Comparison of ENCODE assay signal across 10 cellular contexts in genomic region chr6:33860706-33861474, GRCh38. TPM values are rescaled to one million over a fixed set of nuclear protein-coding genes. Genes with fewer than 3 reads are reported as not detected.
DNase-seq lines count a peak whose midpoint lies in the region; ATAC-seq and TF ChIP-seq lines count a peak whose summit lies in the region.
"Had no signal": no experiment of that assay in that cellular context is flagged by ENCODE, and none has a peak within 500 bp of the region (broad histone marks: within the 10 kb centered on the region; RNA-seq: fewer than 3 reads in every experiment).

No MANE protein-coding gene starts in this region.

- no peak overlapping the region for H3K4me3 ChIP-seq in A673 (ENCODE audit: low read depth, low read length, poor library complexity, severe bottlenecking)

- peak; percentile 31 to 42 for ATAC-seq in naive thymus-derived CD8-positive, alpha-beta T cell
- no peak for ATAC-seq in HG03354 (IDR thresholded peaks at IDR 0.05; ENCODE audit: poor library complexity, severe bottlenecking, unreplicated experiment)

- DNase-seq in NCI-H748 (lab: John Stamatoyannopoulos, UW; ENCODE audit: unreplicated experiment) (peak; percentile 26), NCI-H748 treated with DMSO at 0.1 percent for 48 hours (lab: John Stamatoyannopoulos, UW) (no peak), NCI-H2171 treated with DMSO at 0.1 percent for 48 hours (lab: John Stamatoyannopoulos, UW) (peak; percentile 89), A673 (ENCODE audit: low spot score) (no peak), epidermal melanocyte (ENCODE audit: insufficient read length, low spot score) (no peak)
- DNase-seq in naive thymus-derived CD8-positive, alpha-beta T cell = peak in 6 of 10 donors; percentile 14 to 57 (median 38)
- DNase-seq: ACHN, T1000 had no signal

- H3K9me3 Mint-ChIP-seq in activated naive CD4-positive, alpha-beta T cell treated with anti-CD3 and anti-CD28 coated beads, Interleukin-2, amount 50 U/mL, for 24 hours = no peaks in the 10 kb centered on the region
- H3K9me3 Mint-ChIP-seq in naive thymus-derived CD8-positive, alpha-beta T cell = peaks cover 0 to 3% (median 0%) of the 10 kb centered on the region in 9 donors

- no peaks in the 10 kb centered on the region for H3K9me3 ChIP-seq in A673 (ENCODE audit: low read depth, low read length, poor library complexity, severe bottlenecking)

- POLR2A ChIA-PET in naive thymus-derived CD8-positive, alpha-beta T cell (lab: Charles Lee) = interaction anchor here (1.1 to 1.9 kb wide), 4 partner anchors 34 to 72 kb away, joined by 3 to 7 read pairs (median 4); partner anchors contain the start of gene LEMD2
- POLR2A ChIA-PET in A673 (lab: Charles Lee; ENCODE audit: low non-redundant PET) = no interaction called here

- no peaks in the 10 kb centered on the region for H3K36me3 Mint-ChIP-seq in activated naive CD4-positive, alpha-beta T cell treated with anti-CD3 and anti-CD28 coated beads, Interleukin-2, amount 50 U/mL, for 24 hours
- H3K36me3 Mint-ChIP-seq in naive thymus-derived CD8-positive, alpha-beta T cell = peaks cover 0 to 2% (median 0%) of the 10 kb centered on the region in 3 donors

- CTCF ChIA-PET in A673 (lab: Charles Lee) = no interaction called here

- H3K4me1 ChIP-seq in A673 (ENCODE audit: insufficient read depth, low read length, poor library complexity, severe bottlenecking) = no peaks in the 10 kb centered on the region

- no peaks in the 10 kb centered on the region for H3K27me3 ChIP-seq in A673 (replicated peaks; ENCODE audit: insufficient read depth, low read depth, low read length, poor library complexity)

- peak overlapping the region; percentile 5 for H3K4me3 Mint-ChIP-seq in activated naive CD4-positive, alpha-beta T cell treated with anti-CD3 and anti-CD28 coated beads, Interleukin-2, amount 50 U/mL, for 24 hours
- H3K4me3 Mint-ChIP-seq in naive thymus-derived CD8-positive, alpha-beta T cell = peak overlapping the region in 8 of 10 donors; percentile 1 to 52 (median 35)

- H3K27me3 Mint-ChIP-seq in activated naive CD4-positive, alpha-beta T cell treated with anti-CD3 and anti-CD28 coated beads, Interleukin-2, amount 50 U/mL, for 24 hours = no peaks in the 10 kb centered on the region
- H3K27me3 Mint-ChIP-seq in naive thymus-derived CD8-positive, alpha-beta T cell = peaks cover 0 to 25% (median 12%) of the 10 kb centered on the region in 5 donors

- peaks cover 68% of the 10 kb centered on the region for H3K4me1 Mint-ChIP-seq in activated naive CD4-positive, alpha-beta T cell treated with anti-CD3 and anti-CD28 coated beads, Interleukin-2, amount 50 U/mL, for 24 hours
- peaks cover 30 to 63% (median 59%) of the 10 kb centered on the region in 4 donors for H3K4me1 Mint-ChIP-seq in naive thymus-derived CD8-positive, alpha-beta T cell

- intact Hi-C loops in A673 (cut with micrococcal nuclease; ENCODE audit: unreplicated experiment) = no loop called here

- peak overlapping the region; percentile 84 for H3K27ac Mint-ChIP-seq in activated naive CD4-positive, alpha-beta T cell treated with anti-CD3 and anti-CD28 coated beads, Interleukin-2, amount 50 U/mL, for 24 hours
- H3K27ac Mint-ChIP-seq in naive thymus-derived CD8-positive, alpha-beta T cell = peak overlapping the region in 3 of 10 donors; percentile 60 to 78 (median 63)

- BruUV-seq in A673 (replicated peaks; lab: Mats Ljungman, UMichigan) = no TSS peak

- no peak for TF ChIP-seq CTCF in A673 (conservative IDR thresholded peaks at IDR 0.05; ENCODE audit: low read depth, low read length)

- H3K36me3 ChIP-seq in A673 (ENCODE audit: insufficient read depth, low read length, poor library complexity, severe bottlenecking) = no peaks in the 10 kb centered on the region

- H3K27ac ChIP-seq in A673 (ENCODE audit: low read depth, low read length, poor library complexity, severe bottlenecking) = no peak overlapping the region

RNA-seq across cellular contexts. Expression of gene MLN, which starts 57.1 kb away (rescaled TPM):
- total RNA-seq in naive thymus-derived CD8-positive, alpha-beta T cell = not detected
- polyA plus RNA-seq in naive thymus-derived CD8-positive, alpha-beta T cell = not detected
- not detected in 2 replicates for total RNA-seq in A673 (2021)

Comparison
In these comparisons a context has a peak if more than half of its experiments do, and no peak if none do; other contexts are left out.
1. DNase-seq: peak in NCI-H748 (single experiment), NCI-H2171 treated with DMSO at 0.1 percent for 48 hours (single experiment) and naive thymus-derived CD8-positive, alpha-beta T cell (6 of 10); none in NCI-H748 treated with DMSO at 0.1 percent for 48 hours (single experiment), A673 (single experiment) and epidermal melanocyte (single experiment).